Comparison of ENCODE assay signal across 26 cellular contexts in genomic region chr3:99536555-99537314, GRCh38.
DNase-seq lines count a peak whose midpoint lies in the region; ATAC-seq and TF ChIP-seq lines count a peak whose summit lies in the region.
"Had no signal": no experiment of that assay in that cellular context is flagged by ENCODE, and none has a peak within 500 bp of the region (broad histone marks: within the 10 kb centered on the region; RNA-seq: fewer than 3 reads in every experiment).

No MANE protein-coding gene starts in this region.

- no peak overlapping the region for H3K4me3 Mint-ChIP-seq in osteocyte (ENCODE audit: unreplicated experiment)
- H3K4me3 Mint-ChIP-seq: activated CD8-positive, alpha-beta T cell treated with anti-CD3 and anti-CD28 coated beads, Interleukin-2, amount 10 ng/mL, durations not matched to agents 7 days and 5 days; nephron progenitor cell; T-cell had no signal

- H3K4me1 ChIP-seq in adipocyte (ENCODE audit: control insufficient read depth, insufficient read depth, low read length) (peaks cover 31% of the 10 kb centered on the region), left ventricle myocardium inferior (peaks cover 5% of the 10 kb centered on the region)

- no peaks in the 10 kb centered on the region for H3K9me3 ChIP-seq in adipocyte (ENCODE audit: control insufficient read depth, low read length)
- no peaks in the 10 kb centered on the region for H3K9me3 ChIP-seq in left ventricle myocardium inferior (replicated peaks)
- H3K9me3 ChIP-seq: MG63, mucosa of descending colon, SJCRH30 had no signal

- H3K27ac Mint-ChIP-seq in osteocyte (ENCODE audit: unreplicated experiment), result peak overlapping the region; percentile 91
- H3K27ac Mint-ChIP-seq: activated CD8-positive, alpha-beta T cell treated with anti-CD3 and anti-CD28 coated beads, Interleukin-2, amount 10 ng/mL, durations not matched to agents 7 days and 5 days; nephron progenitor cell; progenitor cell of endocrine pancreas; T-cell had no signal

- H3K4me3 ChIP-seq in adipocyte (ENCODE audit: low read length) (no peak overlapping the region), left ventricle myocardium inferior (no peak overlapping the region)
- H3K4me3 ChIP-seq: BLaER1 treated with 17β-estradiol and CSF1 and Interleukin-3, amounts not matched to agents 10 nM and 100 nM; MG63; mucosa of descending colon; SJCRH30 had no signal

- H3K36me3 Mint-ChIP-seq in osteocyte (ENCODE audit: unreplicated experiment), result no peaks in the 10 kb centered on the region
- H3K36me3 Mint-ChIP-seq: T-cell had no signal

- DNase-seq in EH (ENCODE audit: low read depth), result peak; percentile 17
- no peak for DNase-seq in adipocyte (ENCODE audit: low read depth)
- no peak for DNase-seq in left ventricle myocardium inferior
- DNase-seq in osteocyte (ENCODE audit: extremely low spot score, unreplicated experiment), result no peak
- DNase-seq in NCI-H526 (lab: John Stamatoyannopoulos, UW), result no peak
- no peak for DNase-seq in T-helper 9 cell
- DNase-seq: activated CD4-positive, CD25-positive, alpha-beta regulatory T cell treated with anti-CD3 and anti-CD28 coated beads, Interleukin-2, amount 50 U/mL, for 72 hours; activated CD8-positive, alpha-beta T cell treated with anti-CD3 and anti-CD28 coated beads, Interleukin-2, amount 10 ng/mL, durations not matched to agents 7 days and 5 days; activated gamma-delta T cell; activated T-cell treated with anti-CD3 and anti-CD28 coated beads, Interleukin-2, amount 50 U/mL, for 1 hour; effector CD4-positive, alpha-beta T cell; HCEC 1CT; MG63; mucosa of descending colon; NCI-H1417 treated with DMSO at 0.1 percent for 48 hours; NCI-H2107; NCI-H446 treated with DMSO at 0.1 percent for 48 hours; nephron progenitor cell; SJCRH30; small intestine; T-cell had no signal

- no peaks in the 10 kb centered on the region for H3K27me3 Mint-ChIP-seq in osteocyte (ENCODE audit: unreplicated experiment)
- H3K27me3 Mint-ChIP-seq: progenitor cell of endocrine pancreas, T-cell had no signal

- ATAC-seq in HG02973 (IDR thresholded peaks at IDR 0.05; ENCODE audit: unreplicated experiment) (no peak), GM21423 (IDR thresholded peaks at IDR 0.05; ENCODE audit: unreplicated experiment) (no peak)
- ATAC-seq: activated CD8-positive, alpha-beta T cell treated with anti-CD3 and anti-CD28 coated beads, Interleukin-2, amount 10 ng/mL, durations not matched to agents 7 days and 5 days; mucosa of descending colon; Panc1; T-cell had no signal

- peak overlapping the region; percentile 43 for H3K27ac ChIP-seq in left ventricle myocardium inferior (replicated peaks)
- H3K27ac ChIP-seq: BLaER1 treated with 17β-estradiol and CSF1 and Interleukin-3, amounts not matched to agents 10 nM and 100 nM; SJCRH30 had no signal

- peak overlapping the region; percentile 11 for H3K9ac ChIP-seq in adipocyte (ENCODE audit: low read length)
- H3K9ac ChIP-seq: BLaER1 treated with 17β-estradiol and CSF1 and Interleukin-3, amounts not matched to agents 10 nM and 100 nM had no signal

- no peaks in the 10 kb centered on the region for H3K27me3 ChIP-seq in adipocyte (replicated peaks; ENCODE audit: control insufficient read depth, insufficient read depth, low read length)
- H3K27me3 ChIP-seq in left ventricle myocardium inferior (ENCODE audit: low read depth), result no peaks in the 10 kb centered on the region
- H3K27me3 ChIP-seq: BLaER1 treated with 17β-estradiol and CSF1 and Interleukin-3, amounts not matched to agents 10 nM and 100 nM; MG63; SJCRH30 had no signal

- no peaks in the 10 kb centered on the region for H3K9me3 Mint-ChIP-seq in osteocyte (ENCODE audit: unreplicated experiment)
- H3K9me3 Mint-ChIP-seq: nephron progenitor cell, T-cell had no signal

- intact Hi-C loops in left ventricle myocardium inferior (cut with micrococcal nuclease), result no loop called here

- TF ChIP-seq CTCF in left ventricle myocardium inferior (IDR thresholded peaks at IDR 0.05; ENCODE audit: borderline replicate concordance) (no peak), osteocyte (IDR thresholded peaks at IDR 0.05) (no peak)

- H3K4me1 Mint-ChIP-seq in osteocyte (ENCODE audit: unreplicated experiment), result peaks cover 64% of the 10 kb centered on the region
- H3K4me1 Mint-ChIP-seq: nephron progenitor cell, T-cell had no signal

- H3K36me3 ChIP-seq in adipocyte (ENCODE audit: control insufficient read depth, insufficient read depth, low read length, severe bottlenecking) (no peaks in the 10 kb centered on the region), left ventricle myocardium inferior (no peaks in the 10 kb centered on the region)
- H3K36me3 ChIP-seq: BLaER1 treated with 17β-estradiol and CSF1 and Interleukin-3, amounts not matched to agents 10 nM and 100 nM; MG63; SJCRH30 had no signal
